1 cellular context compared by ENCODE assay signal in genomic region chr1:54609301-54609921, GRCh38.
TF ChIP-seq lines count a peak whose summit lies in the region.

No MANE protein-coding gene starts in this region.

TF ChIP-seq in WTC11, 78 proteins besides CTCF, POLR2A, EP300 and RAD21 (continued from another document):
- no peak for TF ChIP-seq ZNF263 (CRISPR knock-in tag; IDR thresholded peaks at IDR 0.05; ENCODE audit: low read depth)
- TF ChIP-seq GABPB1 (CRISPR knock-in tag; IDR thresholded peaks at IDR 0.05), result no peak
- no peak for TF ChIP-seq SMAD3 (CRISPR knock-in tag; IDR thresholded peaks at IDR 0.05; ENCODE audit: borderline replicate concordance)
- TF ChIP-seq, protein P1, sequence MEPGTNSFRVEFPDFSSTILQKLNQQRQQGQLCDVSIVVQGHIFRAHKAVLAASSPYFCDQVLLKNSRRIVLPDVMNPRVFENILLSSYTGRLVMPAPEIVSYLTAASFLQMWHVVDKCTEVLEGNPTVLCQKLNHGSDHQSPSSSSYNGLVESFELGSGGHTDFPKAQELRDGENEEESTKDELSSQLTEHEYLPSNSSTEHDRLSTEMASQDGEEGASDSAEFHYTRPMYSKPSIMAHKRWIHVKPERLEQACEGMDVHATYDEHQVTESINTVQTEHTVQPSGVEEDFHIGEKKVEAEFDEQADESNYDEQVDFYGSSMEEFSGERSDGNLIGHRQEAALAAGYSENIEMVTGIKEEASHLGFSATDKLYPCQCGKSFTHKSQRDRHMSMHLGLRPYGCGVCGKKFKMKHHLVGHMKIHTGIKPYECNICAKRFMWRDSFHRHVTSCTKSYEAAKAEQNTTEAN (CRISPR knock-in tag; IDR thresholded peaks at IDR 0.05), result no peak
- no peak for TF ChIP-seq CREM (CRISPR knock-in tag; IDR thresholded peaks at IDR 0.05)
- no peak for TF ChIP-seq FOXK1 (CRISPR knock-in tag; IDR thresholded peaks at IDR 0.05)
- TF ChIP-seq AFF4 (CRISPR knock-in tag; IDR thresholded peaks at IDR 0.05; ENCODE audit: borderline replicate concordance), result no peak
- no peak for TF ChIP-seq TCF7 (CRISPR knock-in tag; IDR thresholded peaks at IDR 0.05; ENCODE audit: low read depth)
- TF ChIP-seq ZMAT4 (CRISPR knock-in tag; IDR thresholded peaks at IDR 0.05), result no peak
- TF ChIP-seq NFYB (CRISPR knock-in tag; conservative IDR thresholded peaks at IDR 0.05; ENCODE audit: low read depth), result no peak
